In genomic region chr2:168375195-168375798, GRCh38 we compare ENCODE assay signal across 13 cellular contexts.
A peak's percentile ranks its signal among the peaks of the same experiment; 100 is the strongest.
DNase-seq lines count a peak whose midpoint lies in the region; ATAC-seq, FAIRE-seq and TF ChIP-seq lines count a peak whose summit lies in the region.
"Had no signal": no experiment of that assay in that cellular context is flagged by ENCODE, and none has a peak within 500 bp of the region (broad histone marks: within the 10 kb centered on the region; RNA-seq: fewer than 3 reads in every experiment).

No MANE protein-coding gene starts in this region.

- no peak for FAIRE-seq in D721Med (lab: Jason Lieb, UNC)
- FAIRE-seq: H1 had no signal

- DNase-seq in D721Med (ENCODE audit: insufficient read length, low spot score) (no peak), HFFc6 (no peak), left lobe of liver (ENCODE audit: low spot score) (no peak), NCI-H82 (lab: John Stamatoyannopoulos, UW) (no peak), occipital lobe (lab: John Stamatoyannopoulos, UW) (no peak)
- DNase-seq: activated CD4-positive, CD25-positive, alpha-beta regulatory T cell; activated effector memory CD4-positive, alpha-beta T cell treated with anti-CD3 and anti-CD28 coated beads, Interleukin-2, amount 50 U/mL, for 16 hours; NCI-H1417 treated with DMSO at 0.1 percent for 48 hours; stimulated activated CD4-positive, alpha-beta T cell treated with anti-CD3 and anti-CD28 coated beads, Interleukin-15, amount 100 ng/mL, for 24 hours had no signal

- peak; percentile 9 for TF ChIP-seq CTCF in D721Med (IDR thresholded peaks at IDR 0.05; ENCODE audit: insufficient read depth, missing control alignments)
- TF ChIP-seq CTCF in HFFc6 (IDR thresholded peaks at IDR 0.05): peak; percentile 74
- TF ChIP-seq CTCF in VCaP (conservative IDR thresholded peaks at IDR 0.05): peak; percentile 82

- peak; percentile 71 for ATAC-seq in left lobe of liver
- no peak for ATAC-seq in GM18520 (IDR thresholded peaks at IDR 0.05; ENCODE audit: unreplicated experiment)
- ATAC-seq in GM19328 (IDR thresholded peaks at IDR 0.05; ENCODE audit: unreplicated experiment): no peak

- no peaks in the 10 kb centered on the region for H3K4me1 Mint-ChIP-seq in HFFc6 (ENCODE audit: low read depth)

- no peak overlapping the region for H3K27ac Mint-ChIP-seq in HFFc6

- H3K36me3 Mint-ChIP-seq in HFFc6 (ENCODE audit: low read depth): no peaks in the 10 kb centered on the region

- H3K27ac ChIP-seq in VCaP: no peak overlapping the region

- no peak overlapping the region for H3K4me3 Mint-ChIP-seq in HFFc6

- H3K27me3 Mint-ChIP-seq in HFFc6 (ENCODE audit: insufficient read depth): no peaks in the 10 kb centered on the region; the same call in 1 of the 2 replicates

- no peaks in the 10 kb centered on the region; the same call in 1 of the 2 replicates for H3K9me3 Mint-ChIP-seq in HFFc6

Comparison
In these comparisons a context has a peak if more than half of its experiments do, and no peak if none do; other contexts are left out.
1. CTCF ChIP-seq: peak in every context shown above with its lines; median percentile 82 in VCaP; 74 in HFFc6; 9 in D721Med.